In the genomic region with DNA sequence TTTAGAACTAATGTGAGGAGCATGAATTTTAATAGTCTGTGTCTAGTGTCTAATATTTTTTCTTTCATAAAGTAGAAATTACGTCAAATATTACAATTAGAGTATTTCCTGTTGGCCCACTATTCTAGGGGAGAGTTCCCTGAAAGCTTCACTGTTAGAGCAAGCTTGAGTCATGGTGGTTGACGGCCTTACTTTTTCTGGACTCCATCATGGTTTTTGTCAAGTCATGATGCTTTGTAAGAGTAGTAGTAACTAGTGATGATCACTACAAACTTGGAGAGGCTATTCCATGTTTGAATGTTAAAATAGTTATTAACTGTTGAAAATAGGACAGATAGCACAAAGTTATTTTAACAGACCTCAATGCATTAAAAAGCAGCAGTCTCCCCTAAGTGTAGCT, we compare ENCODE assay signal across 1 cellular context.
A peak's percentile ranks its signal among the peaks of the same experiment; 100 is the strongest.
TF ChIP-seq lines count a peak whose summit lies in the region.

No MANE protein-coding gene starts in this region.

TF ChIP-seq in K562, 482 proteins besides CTCF, POLR2A, EP300 and RAD21 (continued from another document):
- TF ChIP-seq, protein P1, sequence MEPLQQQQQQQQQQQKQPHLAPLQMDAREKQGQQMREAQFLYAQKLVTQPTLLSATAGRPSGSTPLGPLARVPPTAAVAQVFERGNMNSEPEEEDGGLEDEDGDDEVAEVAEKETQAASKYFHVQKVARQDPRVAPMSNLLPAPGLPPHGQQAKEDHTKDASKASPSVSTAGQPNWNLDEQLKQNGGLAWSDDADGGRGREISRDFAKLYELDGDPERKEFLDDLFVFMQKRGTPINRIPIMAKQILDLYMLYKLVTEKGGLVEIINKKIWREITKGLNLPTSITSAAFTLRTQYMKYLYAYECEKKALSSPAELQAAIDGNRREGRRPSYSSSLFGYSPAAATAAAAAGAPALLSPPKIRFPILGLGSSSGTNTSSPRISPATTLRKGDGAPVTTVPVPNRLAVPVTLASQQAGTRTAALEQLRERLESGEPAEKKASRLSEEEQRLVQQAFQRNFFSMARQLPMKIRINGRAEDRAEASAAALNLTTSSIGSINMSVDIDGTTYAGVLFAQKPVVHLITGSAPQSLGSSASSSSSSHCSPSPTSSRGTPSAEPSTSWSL (CRISPR knock-in tag; IDR thresholded peaks at IDR 0.05; ENCODE audit: borderline replicate concordance) = no peak
- no peak for TF ChIP-seq ZNF121 (CRISPR knock-in tag; conservative IDR thresholded peaks at IDR 0.05)
- no peak for TF ChIP-seq WHSC1 (IDR thresholded peaks at IDR 0.05; ENCODE audit: low read length)
- no peak for TF ChIP-seq HMGN3 (IDR thresholded peaks at IDR 0.05; ENCODE audit: borderline replicate concordance, extremely low read depth, insufficient read length, low read depth, low read length)
- TF ChIP-seq ZFP36 (IDR thresholded peaks at IDR 0.05; ENCODE audit: low read depth, low read length, partially characterized antibody) = no peak
- TF ChIP-seq, protein P2, sequence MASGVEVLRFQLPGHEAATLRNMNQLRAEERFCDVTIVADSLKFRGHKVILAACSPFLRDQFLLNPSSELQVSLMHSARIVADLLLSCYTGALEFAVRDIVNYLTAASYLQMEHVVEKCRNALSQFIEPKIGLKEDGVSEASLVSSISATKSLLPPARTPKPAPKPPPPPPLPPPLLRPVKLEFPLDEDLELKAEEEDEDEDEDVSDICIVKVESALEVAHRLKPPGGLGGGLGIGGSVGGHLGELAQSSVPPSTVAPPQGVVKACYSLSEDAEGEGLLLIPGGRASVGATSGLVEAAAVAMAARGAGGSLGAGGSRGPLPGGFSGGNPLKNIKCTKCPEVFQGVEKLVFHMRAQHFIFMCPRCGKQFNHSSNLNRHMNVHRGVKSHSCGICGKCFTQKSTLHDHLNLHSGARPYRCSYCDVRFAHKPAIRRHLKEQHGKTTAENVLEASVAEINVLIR (CRISPR knock-in tag; IDR thresholded peaks at IDR 0.05) = no peak
- TF ChIP-seq SLC30A9 (CRISPR knock-in tag; IDR thresholded peaks at IDR 0.05) = no peak
- no peak for TF ChIP-seq CCAR2 (IDR thresholded peaks at IDR 0.05; ENCODE audit: low read depth, low read length)
- no peak for TF ChIP-seq TEAD1 (CRISPR knock-in tag; IDR thresholded peaks at IDR 0.05)
- TF ChIP-seq, protein P3, sequence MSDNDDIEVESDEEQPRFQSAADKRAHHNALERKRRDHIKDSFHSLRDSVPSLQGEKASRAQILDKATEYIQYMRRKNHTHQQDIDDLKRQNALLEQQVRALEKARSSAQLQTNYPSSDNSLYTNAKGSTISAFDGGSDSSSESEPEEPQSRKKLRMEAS (CRISPR knock-in tag; IDR thresholded peaks at IDR 0.05) = no peak
- TF ChIP-seq ZNF766 (CRISPR knock-in tag; conservative IDR thresholded peaks at IDR 0.05) = no peak
- no peak for TF ChIP-seq YBX1 (IDR thresholded peaks at IDR 0.05)
- TF ChIP-seq CC2D1A (IDR thresholded peaks at IDR 0.05) = no peak
- TF ChIP-seq ZNF324 (CRISPR knock-in tag; IDR thresholded peaks at IDR 0.05) = no peak
- 0 out of 2 replicates have a peak, but pooled peaks have one; percentile 34 for TF ChIP-seq ZNF589 (CRISPR knock-in tag; IDR thresholded peaks at IDR 0.05; ENCODE audit: low read depth)
- TF ChIP-seq, protein P4, sequence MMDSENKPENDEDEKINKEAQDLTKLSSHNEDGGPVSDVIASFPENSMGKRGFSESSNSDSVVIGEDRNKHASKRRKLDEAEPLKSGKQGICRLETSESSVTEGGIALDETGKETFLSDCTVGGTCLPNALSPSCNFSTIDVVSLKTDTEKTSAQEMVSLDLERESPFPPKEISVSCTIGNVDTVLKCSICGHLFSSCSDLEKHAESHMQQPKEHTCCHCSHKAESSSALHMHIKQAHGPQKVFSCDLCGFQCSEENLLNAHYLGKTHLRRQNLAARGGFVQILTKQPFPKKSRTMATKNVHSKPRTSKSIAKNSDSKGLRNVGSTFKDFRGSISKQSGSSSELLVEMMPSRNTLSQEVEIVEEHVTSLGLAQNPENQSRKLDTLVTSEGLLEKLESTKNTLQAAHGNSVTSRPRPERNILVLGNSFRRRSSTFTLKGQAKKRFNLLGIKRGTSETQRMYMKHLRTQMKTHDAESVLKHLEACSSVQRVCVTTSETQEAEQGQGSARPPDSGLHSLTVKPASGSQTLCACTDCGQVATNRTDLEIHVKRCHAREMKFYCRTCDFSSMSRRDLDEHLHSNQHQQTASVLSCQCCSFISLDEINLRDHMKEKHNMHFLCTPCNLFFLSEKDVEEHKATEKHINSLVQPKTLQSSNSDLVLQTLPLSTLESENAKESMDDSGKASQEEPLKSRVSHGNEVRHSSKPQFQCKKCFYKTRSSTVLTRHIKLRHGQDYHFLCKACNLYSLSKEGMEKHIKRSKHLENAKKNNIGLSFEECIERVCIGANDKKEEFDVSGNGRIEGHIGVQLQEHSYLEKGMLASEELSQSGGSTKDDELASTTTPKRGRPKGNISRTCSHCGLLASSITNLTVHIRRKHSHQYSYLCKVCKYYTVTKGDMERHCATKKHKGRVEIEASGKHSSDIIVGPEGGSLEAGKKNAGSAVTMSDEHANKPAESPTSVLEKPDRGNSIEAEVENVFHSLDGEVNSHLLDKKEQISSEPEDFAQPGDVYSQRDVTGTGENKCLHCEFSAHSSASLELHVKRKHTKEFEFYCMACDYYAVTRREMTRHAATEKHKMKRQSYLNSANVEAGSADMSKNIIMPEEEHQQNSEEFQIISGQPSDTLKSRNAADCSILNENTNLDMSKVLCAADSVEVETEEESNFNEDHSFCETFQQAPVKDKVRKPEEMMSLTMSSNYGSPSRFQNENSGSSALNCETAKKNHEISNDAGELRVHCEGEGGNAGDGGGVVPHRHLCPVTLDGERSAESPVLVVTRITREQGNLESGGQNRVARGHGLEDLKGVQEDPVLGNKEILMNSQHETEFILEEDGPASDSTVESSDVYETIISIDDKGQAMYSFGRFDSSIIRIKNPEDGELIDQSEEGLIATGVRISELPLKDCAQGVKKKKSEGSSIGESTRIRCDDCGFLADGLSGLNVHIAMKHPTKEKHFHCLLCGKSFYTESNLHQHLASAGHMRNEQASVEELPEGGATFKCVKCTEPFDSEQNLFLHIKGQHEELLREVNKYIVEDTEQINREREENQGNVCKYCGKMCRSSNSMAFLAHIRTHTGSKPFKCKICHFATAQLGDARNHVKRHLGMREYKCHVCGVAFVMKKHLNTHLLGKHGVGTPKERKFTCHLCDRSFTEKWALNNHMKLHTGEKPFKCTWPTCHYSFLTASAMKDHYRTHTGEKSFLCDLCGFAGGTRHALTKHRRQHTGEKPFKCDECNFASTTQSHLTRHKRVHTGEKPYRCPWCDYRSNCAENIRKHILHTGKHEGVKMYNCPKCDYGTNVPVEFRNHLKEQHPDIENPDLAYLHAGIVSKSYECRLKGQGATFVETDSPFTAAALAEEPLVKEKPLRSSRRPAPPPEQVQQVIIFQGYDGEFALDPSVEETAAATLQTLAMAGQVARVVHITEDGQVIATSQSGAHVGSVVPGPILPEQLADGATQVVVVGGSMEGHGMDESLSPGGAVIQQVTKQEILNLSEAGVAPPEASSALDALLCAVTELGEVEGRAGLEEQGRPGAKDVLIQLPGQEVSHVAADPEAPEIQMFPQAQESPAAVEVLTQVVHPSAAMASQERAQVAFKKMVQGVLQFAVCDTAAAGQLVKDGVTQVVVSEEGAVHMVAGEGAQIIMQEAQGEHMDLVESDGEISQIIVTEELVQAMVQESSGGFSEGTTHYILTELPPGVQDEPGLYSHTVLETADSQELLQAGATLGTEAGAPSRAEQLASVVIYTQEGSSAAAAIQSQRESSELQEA (IDR thresholded peaks at IDR 0.05; ENCODE audit: low read depth) = no peak
- no peak for TF ChIP-seq MXI1 (IDR thresholded peaks at IDR 0.05; ENCODE audit: low read depth, low read length)
- TF ChIP-seq MTA2 (IDR thresholded peaks at IDR 0.05; ENCODE audit: low read depth) = no peak
- TF ChIP-seq DPF2 (IDR thresholded peaks at IDR 0.05) = peak; percentile 48; the same call in 1 of the 2 replicates
- TF ChIP-seq BHLHE40 (IDR thresholded peaks at IDR 0.05; ENCODE audit: low read length) = no peak
- no peak for TF ChIP-seq MCM7 (IDR thresholded peaks at IDR 0.05)
- TF ChIP-seq, protein P5, sequence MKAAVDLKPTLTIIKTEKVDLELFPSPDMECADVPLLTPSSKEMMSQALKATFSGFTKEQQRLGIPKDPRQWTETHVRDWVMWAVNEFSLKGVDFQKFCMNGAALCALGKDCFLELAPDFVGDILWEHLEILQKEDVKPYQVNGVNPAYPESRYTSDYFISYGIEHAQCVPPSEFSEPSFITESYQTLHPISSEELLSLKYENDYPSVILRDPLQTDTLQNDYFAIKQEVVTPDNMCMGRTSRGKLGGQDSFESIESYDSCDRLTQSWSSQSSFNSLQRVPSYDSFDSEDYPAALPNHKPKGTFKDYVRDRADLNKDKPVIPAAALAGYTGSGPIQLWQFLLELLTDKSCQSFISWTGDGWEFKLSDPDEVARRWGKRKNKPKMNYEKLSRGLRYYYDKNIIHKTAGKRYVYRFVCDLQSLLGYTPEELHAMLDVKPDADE (conservative IDR thresholded peaks at IDR 0.05; ENCODE audit: control insufficient read depth, low read depth, low read length) = no peak
- peak; percentile 86 for TF ChIP-seq MAFF (IDR thresholded peaks at IDR 0.05; ENCODE audit: low read length)
- no peak for TF ChIP-seq BCL6 (CRISPR knock-in tag; IDR thresholded peaks at IDR 0.05)
- TF ChIP-seq, protein P6, sequence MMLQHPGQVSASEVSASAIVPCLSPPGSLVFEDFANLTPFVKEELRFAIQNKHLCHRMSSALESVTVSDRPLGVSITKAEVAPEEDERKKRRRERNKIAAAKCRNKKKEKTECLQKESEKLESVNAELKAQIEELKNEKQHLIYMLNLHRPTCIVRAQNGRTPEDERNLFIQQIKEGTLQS (IDR thresholded peaks at IDR 0.05) = 0 out of 2 replicates have a peak, but pooled peaks have one; percentile 16
- TF ChIP-seq, protein P6 (CRISPR knock-in tag; conservative IDR thresholded peaks at IDR 0.05) = no peak
- TF ChIP-seq, protein P7, sequence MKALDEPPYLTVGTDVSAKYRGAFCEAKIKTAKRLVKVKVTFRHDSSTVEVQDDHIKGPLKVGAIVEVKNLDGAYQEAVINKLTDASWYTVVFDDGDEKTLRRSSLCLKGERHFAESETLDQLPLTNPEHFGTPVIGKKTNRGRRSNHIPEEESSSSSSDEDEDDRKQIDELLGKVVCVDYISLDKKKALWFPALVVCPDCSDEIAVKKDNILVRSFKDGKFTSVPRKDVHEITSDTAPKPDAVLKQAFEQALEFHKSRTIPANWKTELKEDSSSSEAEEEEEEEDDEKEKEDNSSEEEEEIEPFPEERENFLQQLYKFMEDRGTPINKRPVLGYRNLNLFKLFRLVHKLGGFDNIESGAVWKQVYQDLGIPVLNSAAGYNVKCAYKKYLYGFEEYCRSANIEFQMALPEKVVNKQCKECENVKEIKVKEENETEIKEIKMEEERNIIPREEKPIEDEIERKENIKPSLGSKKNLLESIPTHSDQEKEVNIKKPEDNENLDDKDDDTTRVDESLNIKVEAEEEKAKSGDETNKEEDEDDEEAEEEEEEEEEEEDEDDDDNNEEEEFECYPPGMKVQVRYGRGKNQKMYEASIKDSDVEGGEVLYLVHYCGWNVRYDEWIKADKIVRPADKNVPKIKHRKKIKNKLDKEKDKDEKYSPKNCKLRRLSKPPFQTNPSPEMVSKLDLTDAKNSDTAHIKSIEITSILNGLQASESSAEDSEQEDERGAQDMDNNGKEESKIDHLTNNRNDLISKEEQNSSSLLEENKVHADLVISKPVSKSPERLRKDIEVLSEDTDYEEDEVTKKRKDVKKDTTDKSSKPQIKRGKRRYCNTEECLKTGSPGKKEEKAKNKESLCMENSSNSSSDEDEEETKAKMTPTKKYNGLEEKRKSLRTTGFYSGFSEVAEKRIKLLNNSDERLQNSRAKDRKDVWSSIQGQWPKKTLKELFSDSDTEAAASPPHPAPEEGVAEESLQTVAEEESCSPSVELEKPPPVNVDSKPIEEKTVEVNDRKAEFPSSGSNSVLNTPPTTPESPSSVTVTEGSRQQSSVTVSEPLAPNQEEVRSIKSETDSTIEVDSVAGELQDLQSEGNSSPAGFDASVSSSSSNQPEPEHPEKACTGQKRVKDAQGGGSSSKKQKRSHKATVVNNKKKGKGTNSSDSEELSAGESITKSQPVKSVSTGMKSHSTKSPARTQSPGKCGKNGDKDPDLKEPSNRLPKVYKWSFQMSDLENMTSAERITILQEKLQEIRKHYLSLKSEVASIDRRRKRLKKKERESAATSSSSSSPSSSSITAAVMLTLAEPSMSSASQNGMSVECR (CRISPR knock-in tag; IDR thresholded peaks at IDR 0.05) = no peak
- TF ChIP-seq PTRF (tag; IDR thresholded peaks at IDR 0.05) = no peak
